In the genomic region with DNA sequence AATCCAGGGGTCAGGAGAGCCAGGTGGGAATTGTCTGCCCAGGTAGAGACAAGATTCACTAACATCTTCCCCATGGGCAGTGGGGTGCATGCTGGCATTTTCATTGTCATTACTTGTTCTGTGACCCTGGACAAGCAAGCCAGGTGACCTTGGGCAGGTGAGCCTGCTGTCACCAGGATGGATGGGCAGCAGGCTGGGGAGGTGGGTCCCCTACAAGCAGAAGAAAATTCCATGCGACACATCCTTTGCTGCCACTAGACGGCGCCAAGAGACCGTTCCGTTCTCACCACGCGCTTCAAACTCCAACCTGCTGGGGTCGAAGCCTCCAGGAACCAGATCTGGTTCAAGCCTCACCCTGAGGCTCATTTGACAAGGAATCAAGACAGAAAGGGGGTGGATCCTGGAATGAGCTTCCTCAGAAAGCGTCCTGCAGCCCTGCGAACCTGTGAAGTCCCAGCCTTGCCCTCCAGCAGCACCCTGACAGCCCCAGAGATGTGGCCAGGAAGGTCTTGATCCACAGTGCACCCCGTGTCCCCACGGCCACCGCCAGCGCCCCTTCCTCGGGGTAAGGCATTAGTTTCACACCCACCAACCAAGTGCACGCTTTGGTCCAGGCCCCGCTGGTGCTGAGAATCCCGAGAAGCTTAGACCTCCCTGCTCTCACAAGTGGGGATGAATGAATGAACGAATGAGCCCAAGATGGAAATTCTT, we compare ENCODE assay signal across 8 cellular contexts. TPM values are rescaled to one million over a fixed set of nuclear protein-coding genes. Genes with fewer than 3 reads are reported as not detected.
A peak's percentile ranks its signal among the peaks of the same experiment; 100 is the strongest.
DNase-seq lines count a peak whose midpoint lies in the region; ATAC-seq, FAIRE-seq and TF ChIP-seq lines count a peak whose summit lies in the region.

No MANE protein-coding gene starts in this region.

- H3K27me3 ChIP-seq in SU-DHL-6 (ENCODE audit: low read length), result no peaks in the 10 kb centered on the region

- H3K9ac ChIP-seq in SU-DHL-6 (ENCODE audit: low read length), result no peak overlapping the region

- peak overlapping the region; percentile 66 for H3K27ac Mint-ChIP-seq in activated naive CD8-positive, alpha-beta T cell

- no peak for ATAC-seq in Right ventricle myocardium inferior
- no peak for ATAC-seq in GM21360 (IDR thresholded peaks at IDR 0.05; ENCODE audit: unreplicated experiment)

- FAIRE-seq in urothelium cell line (lab: Jason Lieb, UNC), result no peak

- H3K36me3 ChIP-seq in SU-DHL-6 (ENCODE audit: low read length), result no peaks in the 10 kb centered on the region

- no peak overlapping the region for H3K4me2 ChIP-seq in SU-DHL-6 (ENCODE audit: low read depth, low read length, poor library complexity, severe bottlenecking)

- H2AFZ ChIP-seq in SU-DHL-6 (ENCODE audit: low read depth, low read length, severe bottlenecking), result peak overlapping the region; percentile 80

- POLR2A ChIA-PET in GM10248 (lab: Yijun Ruan, JAX), result no interaction called here

- H3K4me1 Mint-ChIP-seq in activated naive CD8-positive, alpha-beta T cell (ENCODE audit: low read depth), result peaks cover 19% of the 10 kb centered on the region

- intact Hi-C loops in Right ventricle myocardium inferior (cut with DNase I), result loop anchor here (1.0 to 5.0 kb wide), 3 partner anchors 135 to 356 kb away; a partner anchor contains a TSS
- intact Hi-C loops in posterior cingulate gyrus (cut with DNase I), result loop anchor here (5.0 to 10.0 kb wide), 2 partner anchors 199 to 354 kb away; a partner anchor contains a TSS

- peaks cover 2% of the 10 kb centered on the region; the same call in 1 of the 2 replicates for H4K20me1 ChIP-seq in SU-DHL-6 (ENCODE audit: low read depth, low read length)

- peaks cover 11% of the 10 kb centered on the region for H3K79me2 ChIP-seq in SU-DHL-6 (ENCODE audit: insufficient read depth, low read length)

- no peak overlapping the region for H3K4me3 Mint-ChIP-seq in activated naive CD8-positive, alpha-beta T cell

- H3K9me3 Mint-ChIP-seq in activated naive CD8-positive, alpha-beta T cell (ENCODE audit: low read depth), result no peaks in the 10 kb centered on the region

- DNase-seq in GM10248 (ENCODE audit: extremely low spot score) (peak; percentile 78), NCI-H1436 (lab: John Stamatoyannopoulos, UW) (peak; percentile 76), Right ventricle myocardium inferior (ENCODE audit: missing footprints) (peak; percentile 84), posterior cingulate gyrus (peak; percentile 50 to 96 (median 76)), urothelium cell line (ENCODE audit: low spot score) (peak; percentile 50)

- TF ChIP-seq CTCF in GM10248 (IDR thresholded peaks at IDR 0.05; ENCODE audit: control extremely low read depth, extremely low read depth, low read depth, missing control alignments), result peak; percentile 84
- TF ChIP-seq CTCF in SU-DHL-6 (IDR thresholded peaks at IDR 0.05; ENCODE audit: insufficient read depth, low read length, poor library complexity, severe bottlenecking), result peak; percentile 70

- H3K9me2 ChIP-seq in SU-DHL-6 (replicated peaks; ENCODE audit: insufficient read depth, low read length), result no peaks in the 10 kb centered on the region

- no peaks in the 10 kb centered on the region for H3F3A ChIP-seq in SU-DHL-6 (ENCODE audit: insufficient read depth)

- H3K9me3 ChIP-seq in SU-DHL-6 (ENCODE audit: insufficient read depth, low read length), result no peaks in the 10 kb centered on the region

- H3K27ac ChIP-seq in SU-DHL-6 (ENCODE audit: low read depth, low read length), result no peak overlapping the region

- H3K4me3 ChIP-seq in SU-DHL-6 (ENCODE audit: insufficient read depth, low read length, poor library complexity, severe bottlenecking), result no peak overlapping the region

- no peaks in the 10 kb centered on the region for H3K27me3 Mint-ChIP-seq in activated naive CD8-positive, alpha-beta T cell

- H3K36me3 Mint-ChIP-seq in activated naive CD8-positive, alpha-beta T cell, result no peaks in the 10 kb centered on the region

- CTCF ChIA-PET in GM10248 (lab: Yijun Ruan, JAX), result interaction anchor here (0.6 to 4.0 kb wide), 28 partner anchors 8 to 358 kb away, joined by 3 to 20 read pairs (median 3); a partner anchor contains a TSS

RNA-seq across cellular contexts. Expression of a gene that starts 3.2 kb away (rescaled TPM):
- 348 TPM for total RNA-seq in Right ventricle myocardium inferior
